Comparison of ENCODE assay signal across 23 cellular contexts in the genomic region with DNA sequence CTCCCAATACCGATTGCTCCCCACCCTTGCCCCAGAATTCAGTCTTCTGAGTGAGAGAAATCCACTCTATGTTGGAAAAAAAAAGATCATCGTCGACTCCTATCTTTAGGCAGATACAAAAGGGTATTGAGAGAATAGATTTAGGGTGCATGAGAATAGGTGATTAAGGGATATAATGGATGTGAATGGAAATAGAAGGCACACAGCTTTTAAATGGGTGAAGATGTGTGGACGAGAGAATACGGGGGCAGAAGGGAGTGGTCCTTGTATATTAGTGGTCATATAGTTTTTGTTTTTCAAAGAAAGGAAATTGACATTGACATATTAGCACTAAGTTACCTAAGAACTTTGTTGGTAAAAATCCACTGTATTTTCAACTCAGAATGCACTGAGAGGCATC.
DNase-seq lines count a peak whose midpoint lies in the region; ATAC-seq, FAIRE-seq and TF ChIP-seq lines count a peak whose summit lies in the region.
"Had no signal": no experiment of that assay in that cellular context is flagged by ENCODE, and none has a peak within 500 bp of the region (broad histone marks: within the 10 kb centered on the region; RNA-seq: fewer than 3 reads in every experiment).

No MANE protein-coding gene starts in this region.

- DNase-seq in GM23338 (ENCODE audit: low spot score): peak; percentile 24
- no peak for DNase-seq in astrocyte (ENCODE audit: low read depth)
- no peak for DNase-seq in SJCRH30
- no peak for DNase-seq in MV-4-11 (lab: John Stamatoyannopoulos, UW)
- DNase-seq: 8988T; ACHN; AML-193; C1 segment of cervical spinal cord; Caco-2; CD8-positive, alpha-beta T cell; DMS153; DND-41; GDM1; GOT3; H7; HFFc6 had no signal

- no peaks in the 10 kb centered on the region for H3K36me3 ChIP-seq in GM23338 (ENCODE audit: insufficient read depth)
- no peaks in the 10 kb centered on the region for H3K36me3 ChIP-seq in HUES48 (ENCODE audit: control insufficient read depth, insufficient read depth, low read length)
- no peaks in the 10 kb centered on the region for H3K36me3 ChIP-seq in astrocyte (ENCODE audit: insufficient read depth, low read length)
- H3K36me3 ChIP-seq in iPS-20b (ENCODE audit: insufficient read depth, low read depth, low read length): no peaks in the 10 kb centered on the region
- H3K36me3 ChIP-seq in SJCRH30: no peaks in the 10 kb centered on the region

- 0 out of 3 replicates have a peak overlapping the region, but pooled peaks have one; percentile 0 for H3K4me3 Mint-ChIP-seq in GM23338
- peak overlapping the region; percentile 7 for H3K4me3 Mint-ChIP-seq in astrocyte (ENCODE audit: unreplicated experiment)
- H3K4me3 Mint-ChIP-seq: CD8-positive, alpha-beta T cell; HFFc6 had no signal

- H3K27me3 Mint-ChIP-seq in GM23338 (ENCODE audit: insufficient read depth, low read depth, poor library complexity) (peaks cover 2% of the 10 kb centered on the region), astrocyte (ENCODE audit: low read depth, unreplicated experiment) (no peaks in the 10 kb centered on the region)

- no peaks in the 10 kb centered on the region for H3K9me2 ChIP-seq in GM23338 (ENCODE audit: insufficient read depth)

- H3K27me3 ChIP-seq in GM23338 (ENCODE audit: insufficient read depth) (no peaks in the 10 kb centered on the region), HUES48 (ENCODE audit: control insufficient read depth, insufficient read depth, low read length) (no peaks in the 10 kb centered on the region), astrocyte (ENCODE audit: insufficient read depth, low read length) (no peaks in the 10 kb centered on the region), iPS-20b (ENCODE audit: insufficient read depth, low read length) (no peaks in the 10 kb centered on the region), SJCRH30 (no peaks in the 10 kb centered on the region)

- TF ChIP-seq CTCF in GM23338 (conservative IDR thresholded peaks at IDR 0.05; ENCODE audit: low read depth in 2 of 2) (no peak), astrocyte (IDR thresholded peaks at IDR 0.05; ENCODE audit: insufficient read depth, low read depth, low read length) (no peak)

- H3K4me1 ChIP-seq in GM23338 (ENCODE audit: insufficient read depth): peaks cover 46% of the 10 kb centered on the region
- H3K4me1 ChIP-seq in HUES48 (ENCODE audit: control insufficient read depth, insufficient read depth, low read length): peaks cover 58% of the 10 kb centered on the region
- no peaks in the 10 kb centered on the region for H3K4me1 ChIP-seq in astrocyte (ENCODE audit: insufficient read depth, low read length)
- peaks cover 44% of the 10 kb centered on the region for H3K4me1 ChIP-seq in iPS-20b (ENCODE audit: insufficient read depth, low read length)
- H3K4me1 ChIP-seq in SJCRH30: 0 out of 2 replicates have a peak, but pooled peaks cover 5% of the 10 kb centered on the region
- H3K4me1 ChIP-seq: A549, Caco-2 had no signal

- H4K20me1 ChIP-seq in GM23338 (replicated peaks; ENCODE audit: insufficient read depth) (no peaks in the 10 kb centered on the region), astrocyte (ENCODE audit: insufficient read depth, low read length) (no peaks in the 10 kb centered on the region)

- H3K27ac Mint-ChIP-seq in GM23338 (no peak overlapping the region), astrocyte (ENCODE audit: unreplicated experiment) (no peak overlapping the region)
- H3K27ac Mint-ChIP-seq: CD8-positive, alpha-beta T cell; HFFc6 had no signal

- H3K9me3 ChIP-seq in HUES48 (ENCODE audit: control insufficient read depth, insufficient read depth, low read length) (no peaks in the 10 kb centered on the region), astrocyte (ENCODE audit: insufficient read depth, low read depth, low read length) (no peaks in the 10 kb centered on the region), iPS-20b (ENCODE audit: insufficient read depth, low read depth, low read length) (no peaks in the 10 kb centered on the region), SJCRH30 (replicated peaks) (no peaks in the 10 kb centered on the region)
- H3K9me3 ChIP-seq: A549, Caco-2 had no signal

- H3K27ac ChIP-seq in GM23338 (ENCODE audit: low read depth) (peak overlapping the region; percentile 36; the same call in 1 of the 2 replicates), HUES48 (ENCODE audit: low read depth, low read length) (peak overlapping the region; percentile 69), astrocyte (ENCODE audit: low read depth, low read length) (no peak overlapping the region), iPS-20b (ENCODE audit: low read length) (no peak overlapping the region), SJCRH30 (no peak overlapping the region)
- H3K27ac ChIP-seq: A549 had no signal

- H3F3A ChIP-seq in GM23338 (replicated peaks; ENCODE audit: low read depth): no peaks in the 10 kb centered on the region

- H3K9me3 Mint-ChIP-seq in GM23338 (no peaks in the 10 kb centered on the region), astrocyte (ENCODE audit: unreplicated experiment) (peaks cover 1% of the 10 kb centered on the region)
- H3K9me3 Mint-ChIP-seq: CD8-positive, alpha-beta T cell; HFFc6 had no signal

- no peak overlapping the region for H2AFZ ChIP-seq in GM23338
- no peak overlapping the region for H2AFZ ChIP-seq in astrocyte (ENCODE audit: low read depth, low read length)

- H3K4me2 ChIP-seq in GM23338 (peak overlapping the region; percentile 44), astrocyte (ENCODE audit: low read length) (no peak overlapping the region)
- H3K4me2 ChIP-seq: A549 had no signal

- ATAC-seq in GM23338 (peak; percentile 64), HG03520 (IDR thresholded peaks at IDR 0.05; ENCODE audit: unreplicated experiment) (no peak), GM21447 (IDR thresholded peaks at IDR 0.05; ENCODE audit: unreplicated experiment) (no peak)
- ATAC-seq: A549; CD8-positive, alpha-beta T cell; GM12878 had no signal

- peak overlapping the region; percentile 13 for H3K4me3 ChIP-seq in GM23338
- peak overlapping the region; percentile 32 for H3K4me3 ChIP-seq in HUES48 (ENCODE audit: low read depth, low read length)
- no peak overlapping the region for H3K4me3 ChIP-seq in astrocyte (ENCODE audit: insufficient read depth, low read depth, low read length)
- H3K4me3 ChIP-seq in iPS-20b (ENCODE audit: low read length): peak overlapping the region; percentile 17; the same call in 1 of the 2 replicates
- no peak overlapping the region for H3K4me3 ChIP-seq in SJCRH30
- H3K4me3 ChIP-seq: A549, GM12878 had no signal

- H3K4me1 Mint-ChIP-seq in GM23338 (peaks cover 52% of the 10 kb centered on the region), astrocyte (ENCODE audit: low read depth, unreplicated experiment) (peaks cover 10% of the 10 kb centered on the region)

- H3K9ac ChIP-seq in HUES48 (ENCODE audit: low read depth, low read length): no peak overlapping the region
- no peak overlapping the region for H3K9ac ChIP-seq in astrocyte (ENCODE audit: low read length)
- H3K9ac ChIP-seq in iPS-20b (ENCODE audit: low read depth, low read length): peak overlapping the region; percentile 7; the same call in 1 of the 2 replicates

- H3K36me3 Mint-ChIP-seq in GM23338 (ENCODE audit: low read depth) (no peaks in the 10 kb centered on the region), astrocyte (ENCODE audit: low read depth, unreplicated experiment) (no peaks in the 10 kb centered on the region)
- H3K36me3 Mint-ChIP-seq: CD8-positive, alpha-beta T cell had no signal

- no peak for FAIRE-seq in astrocyte (lab: Jason Lieb, UNC)
- FAIRE-seq: A549, GM12878, GM19239 had no signal

- H3K79me2 ChIP-seq in GM23338 (replicated peaks; ENCODE audit: insufficient read depth): no peaks in the 10 kb centered on the region
- H3K79me2 ChIP-seq in astrocyte (ENCODE audit: insufficient read depth, low read length): no peaks in the 10 kb centered on the region

TF ChIP-seq in GM23338, 12 proteins besides CTCF, POLR2A, EP300 and RAD21:
- TF ChIP-seq CREB1 (CRISPR knock-in tag; IDR thresholded peaks at IDR 0.05; ENCODE audit: low read depth) (no peak; the same call in 1 of the 2 replicates), NANOG (IDR thresholded peaks at IDR 0.05; ENCODE audit: borderline replicate concordance) (peak; percentile 48; the same call in 1 of the 2 replicates)

Comparison
In these comparisons a context has a peak if more than half of its experiments do, and no peak if none do; other contexts are left out.
1. H3K27ac ChIP-seq: peak in GM23338 (single experiment) and HUES48 (single experiment); none in astrocyte (single experiment), iPS-20b (single experiment) and SJCRH30 (single experiment).
2. H3K4me3 ChIP-seq: peak in GM23338 (single experiment), HUES48 (single experiment) and iPS-20b (single experiment); none in astrocyte (single experiment) and SJCRH30 (single experiment).